Comparison of ENCODE assay signal across 14 cellular contexts in the genomic region with DNA sequence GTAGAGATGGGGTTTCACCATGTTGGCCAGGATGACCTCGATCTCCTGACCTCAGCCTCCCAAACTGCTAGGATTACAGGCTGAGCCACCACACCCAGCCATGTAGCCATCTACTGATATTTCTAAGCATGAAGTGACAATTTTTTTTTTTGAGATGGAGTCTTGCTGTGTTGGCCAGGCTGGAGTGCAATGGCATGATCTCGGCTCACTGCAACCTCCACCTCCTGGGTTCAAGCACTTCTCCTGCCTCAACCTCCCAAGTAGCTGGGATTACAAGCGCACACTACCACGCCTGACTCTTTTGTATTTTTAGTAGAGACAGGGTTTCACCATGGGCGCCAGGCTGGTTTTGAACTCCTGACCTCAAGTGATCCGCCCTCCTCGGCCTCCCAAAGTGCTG. TPM values are rescaled to one million over a fixed set of nuclear protein-coding genes. Genes with fewer than 3 reads are reported as not detected.
"Had no signal": no experiment of that assay in that cellular context is flagged by ENCODE, and none has a peak within 500 bp of the region (broad histone marks: within the 10 kb centered on the region; RNA-seq: fewer than 3 reads in every experiment).

No MANE protein-coding gene starts in this region.

RNA-seq across cellular contexts. Expression of a gene that starts 40.9 kb away (rescaled TPM):
- total RNA-seq: stomach, subcutaneous adipose tissue, suprapubic skin, temporal lobe, thoracic aorta, thyroid gland, tibial nerve, transverse colon, upper lobe of left lung, upper lobe of right lung, ureter, urinary bladder, uterus, vagina had no signal
- polyA plus RNA-seq: stomach, urinary bladder had no signal
